Comparison of ENCODE assay signal across 8 cellular contexts in the genomic region with DNA sequence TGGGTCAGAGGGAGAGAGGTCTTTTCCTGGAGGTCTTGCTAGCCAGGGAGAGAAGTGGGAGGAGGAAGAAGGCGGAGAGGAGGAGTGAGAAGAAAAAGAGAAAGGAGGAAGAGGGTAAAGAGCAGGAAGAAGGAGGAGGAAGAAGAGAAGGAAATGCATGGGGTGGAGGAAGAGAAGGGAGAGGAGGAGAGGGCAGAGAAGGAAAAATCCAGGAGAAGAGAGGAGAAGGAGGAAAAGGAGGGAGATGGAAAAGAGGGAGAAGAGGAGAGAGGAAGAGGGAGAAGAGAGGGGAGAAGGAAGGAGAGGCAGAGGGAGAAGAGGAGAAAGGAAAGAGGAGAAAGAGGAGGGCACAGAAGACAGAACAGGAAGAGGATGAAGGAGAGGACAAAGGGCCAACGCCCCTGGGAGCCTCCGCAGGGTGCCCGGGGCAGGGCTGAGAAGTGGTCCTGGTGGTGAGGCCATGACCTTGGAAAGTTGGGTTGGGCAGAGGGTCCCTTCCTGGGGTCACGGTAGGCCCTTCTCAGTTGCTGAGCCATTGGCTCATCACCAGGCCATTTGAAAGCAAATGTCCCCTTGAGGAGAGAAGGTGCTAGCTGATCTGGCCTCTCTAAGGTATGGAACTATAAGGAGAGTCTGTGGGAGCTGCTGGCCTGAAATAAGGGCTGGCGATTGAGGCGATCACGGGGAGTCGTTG. TPM values are rescaled to one million over a fixed set of nuclear protein-coding genes. Genes with fewer than 3 reads are reported as not detected.
DNase-seq lines count a peak whose midpoint lies in the region; ATAC-seq and TF ChIP-seq lines count a peak whose summit lies in the region.

No MANE protein-coding gene starts in this region.

- 0 out of 2 replicates have a peak overlapping the region, but pooled peaks have one; percentile 29 for H3K9ac ChIP-seq in Karpas-422 (ENCODE audit: low read length)

- H3K27me3 ChIP-seq in CD4-positive, alpha-beta T cell (ENCODE audit: control insufficient read depth, insufficient read depth, low read length): peaks cover 26% of the 10 kb centered on the region
- H3K27me3 ChIP-seq in Karpas-422 (ENCODE audit: low read length): no peaks in the 10 kb centered on the region

- H3K9me2 ChIP-seq in Karpas-422 (replicated peaks; ENCODE audit: insufficient read depth, low read length): no peaks in the 10 kb centered on the region

- H3K27ac Mint-ChIP-seq in CD4-positive, alpha-beta T cell: no peak overlapping the region
- no peak overlapping the region for H3K27ac Mint-ChIP-seq in central memory CD8-positive, alpha-beta T cell (ENCODE audit: low read depth)
- no peak overlapping the region for H3K27ac Mint-ChIP-seq in natural killer cell

- no peaks in the 10 kb centered on the region for H3K36me3 ChIP-seq in Karpas-422 (ENCODE audit: insufficient read depth, low read length)

- H3K4me1 Mint-ChIP-seq in CD4-positive, alpha-beta T cell (ENCODE audit: low read depth): peaks cover 22% of the 10 kb centered on the region
- H3K4me1 Mint-ChIP-seq in central memory CD8-positive, alpha-beta T cell: peaks cover 21% of the 10 kb centered on the region
- H3K4me1 Mint-ChIP-seq in natural killer cell: peaks cover 6 to 29% of the 10 kb centered on the region in 2 donors

- no peak for DNase-seq in CD4-positive, alpha-beta T cell
- DNase-seq in Karpas-422 (no peak), natural killer cell (no peak), NOMO-1 treated with dmso at 0.1 percent for 144 hours (lab: John Stamatoyannopoulos, UW; ENCODE audit: unreplicated experiment) (no peak), AG08396 (ENCODE audit: low spot score) (no peak), NCI-H226 (no peak)
- DNase-seq in central memory CD8-positive, alpha-beta T cell (ENCODE audit: low spot score in 2 of 2): no peak

- H3K4me3 Mint-ChIP-seq in CD4-positive, alpha-beta T cell: peak overlapping the region; percentile 83
- H3K4me3 Mint-ChIP-seq in central memory CD8-positive, alpha-beta T cell: peak overlapping the region; percentile 83
- peak overlapping the region; percentile 90 for H3K4me3 Mint-ChIP-seq in natural killer cell

- H3K4me2 ChIP-seq in Karpas-422 (ENCODE audit: low read depth, low read length, poor library complexity, severe bottlenecking): peak overlapping the region; percentile 73

- TF ChIP-seq CTCF in CD4-positive, alpha-beta T cell (IDR thresholded peaks at IDR 0.05): no peak
- TF ChIP-seq CTCF in natural killer cell (IDR thresholded peaks at IDR 0.05): no peak

- peak overlapping the region; percentile 59; the same call in 1 of the 2 replicates for H3K4me3 ChIP-seq in Karpas-422 (ENCODE audit: low read length)

- no peak overlapping the region for H3K27ac ChIP-seq in CD4-positive, alpha-beta T cell (ENCODE audit: low read depth, low read length)
- no peak overlapping the region for H3K27ac ChIP-seq in Karpas-422 (ENCODE audit: low read length)

- H3K27me3 Mint-ChIP-seq in CD4-positive, alpha-beta T cell: peaks cover 49% of the 10 kb centered on the region
- peaks cover 44% of the 10 kb centered on the region for H3K27me3 Mint-ChIP-seq in central memory CD8-positive, alpha-beta T cell
- H3K27me3 Mint-ChIP-seq in natural killer cell (ENCODE audit: low read depth in 2 of 2): peaks cover 23 to 37% of the 10 kb centered on the region in 2 donors

- ATAC-seq in CD4-positive, alpha-beta T cell (ENCODE audit: poor library complexity): no peak
- no peak for ATAC-seq in central memory CD8-positive, alpha-beta T cell (replicated peaks; ENCODE audit: extremely low read depth, poor library complexity, severe bottlenecking)
- no peak for ATAC-seq in natural killer cell
- no peak for ATAC-seq in GM18909 (IDR thresholded peaks at IDR 0.05; ENCODE audit: poor library complexity, unreplicated experiment)

- peaks cover 5% of the 10 kb centered on the region for H3K4me1 ChIP-seq in Karpas-422 (ENCODE audit: low read length)

- H3K36me3 Mint-ChIP-seq in CD4-positive, alpha-beta T cell (ENCODE audit: low read depth): no peaks in the 10 kb centered on the region
- peaks cover 4% of the 10 kb centered on the region for H3K36me3 Mint-ChIP-seq in central memory CD8-positive, alpha-beta T cell (ENCODE audit: insufficient read depth)
- no peaks in the 10 kb centered on the region for H3K36me3 Mint-ChIP-seq in natural killer cell

- H3K9me3 ChIP-seq in CD4-positive, alpha-beta T cell (ENCODE audit: control insufficient read depth, low read length): no peaks in the 10 kb centered on the region
- no peaks in the 10 kb centered on the region for H3K9me3 ChIP-seq in Karpas-422 (ENCODE audit: low read length)

- H4K20me1 ChIP-seq in Karpas-422 (ENCODE audit: insufficient read depth, low read depth, low read length): peaks cover 9% of the 10 kb centered on the region

- no peaks in the 10 kb centered on the region for H3K79me2 ChIP-seq in Karpas-422 (ENCODE audit: low read length)

- POLR2A ChIA-PET in CD4-positive, alpha-beta T cell (lab: Charles Lee): no interaction called here

- intact Hi-C loops in CD4-positive, alpha-beta T cell (cut with DNase I, micrococcal nuclease): no loop called here
- intact Hi-C loops in natural killer cell (cut with micrococcal nuclease): no loop called here

- no peak overlapping the region for H2AFZ ChIP-seq in Karpas-422 (ENCODE audit: low read length)

- CTCF ChIA-PET in CD4-positive, alpha-beta T cell (lab: Charles Lee): interaction anchor here (0.9 kb wide), 1 partner anchor 31 kb away, joined by 3 read pairs; no protein-coding TSS in a partner anchor

- no peaks in the 10 kb centered on the region for H3K9me3 Mint-ChIP-seq in CD4-positive, alpha-beta T cell
- no peaks in the 10 kb centered on the region for H3K9me3 Mint-ChIP-seq in central memory CD8-positive, alpha-beta T cell
- no peaks in the 10 kb centered on the region for H3K9me3 Mint-ChIP-seq in natural killer cell

RNA-seq across cellular contexts. Expression of gene SEMA3F, which starts 1.2 kb away (rescaled TPM):
- 1 to 10 TPM in 1 of 2 experiments, under 1 TPM in 1; 0.22 to 1.1 TPM for total RNA-seq in CD4-positive, alpha-beta T cell
- not detected in 2 replicates for total RNA-seq in Karpas-422 (2014; rRNA removed; shearing (Covaris generic); ENCODE audit: low replicate concordance)
- 1 to 10 TPM in 1 of 3 donors, under 1 TPM in 2; 0.16 to 1.1 (median 0.78) TPM for total RNA-seq in natural killer cell

RNA-seq across cellular contexts. Expression of gene GNAT1, which starts 37.5 kb away (rescaled TPM):
- total RNA-seq in CD4-positive, alpha-beta T cell: under 1 TPM; 0.11 to 0.28 TPM
- total RNA-seq in Karpas-422 (2014; rRNA removed; shearing (Covaris generic); ENCODE audit: low replicate concordance): not detected in 2 replicates
- total RNA-seq in natural killer cell: not detected

RNA-seq across cellular contexts. Expression of gene SLC38A3, which starts 51.1 kb away (rescaled TPM):
- total RNA-seq in CD4-positive, alpha-beta T cell: 1 to 10 TPM; 1.0 to 1.1 TPM
- not detected in 2 replicates for total RNA-seq in Karpas-422 (2014; rRNA removed; shearing (Covaris generic); ENCODE audit: low replicate concordance)
- total RNA-seq in natural killer cell: under 1 TPM in 1 of 3 donors, not detected in 2; 0.82 TPM
